8 cellular contexts compared by ENCODE assay signal in the genomic region with DNA sequence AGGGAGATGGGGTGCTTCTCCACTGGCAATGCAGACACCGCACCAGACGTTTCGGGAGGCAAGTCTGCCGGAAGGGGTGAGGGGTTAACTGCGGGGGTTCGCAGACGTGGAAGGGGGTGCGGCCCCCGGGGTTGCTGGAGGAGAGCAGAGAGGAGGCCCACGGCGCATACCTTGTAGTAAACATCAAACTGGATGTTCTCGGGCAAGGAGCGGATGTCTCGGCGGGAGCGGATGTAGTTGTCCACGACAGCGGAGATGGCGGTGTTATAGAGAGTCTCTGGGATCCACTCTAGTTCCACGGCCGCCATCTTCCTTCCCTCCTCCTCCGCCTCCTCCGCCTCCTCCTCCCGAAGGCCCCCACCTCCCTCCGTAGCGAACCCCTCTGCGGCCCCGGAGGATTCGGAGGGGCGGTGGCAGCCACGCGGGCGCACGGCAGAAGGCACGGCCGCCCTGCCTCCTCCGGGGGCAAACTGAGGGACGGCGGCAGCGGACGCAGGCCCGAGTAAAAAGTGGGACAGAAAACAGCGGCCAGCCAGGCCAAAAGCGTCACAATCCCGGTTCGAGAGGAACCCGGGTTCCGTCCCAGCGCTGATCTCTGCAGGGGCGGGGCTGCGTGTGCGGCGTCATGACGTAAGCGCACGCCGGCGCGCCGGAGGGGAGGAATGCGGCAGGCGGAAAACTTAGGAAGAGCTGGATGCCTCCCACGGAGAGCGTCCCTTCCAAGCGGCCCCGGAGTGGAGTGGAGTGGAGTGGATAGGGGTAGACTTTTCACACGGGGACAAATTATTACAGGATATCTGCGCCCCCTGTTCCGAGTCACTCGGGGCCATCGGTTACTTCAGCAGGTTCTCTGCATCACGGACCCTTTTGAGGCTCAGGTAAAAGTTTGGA. TPM values are rescaled to one million over a fixed set of nuclear protein-coding genes. Genes with fewer than 3 reads are reported as not detected.
DNase-seq lines count a peak whose midpoint lies in the region; ATAC-seq lines count a peak whose summit lies in the region.

A gene with protein sequence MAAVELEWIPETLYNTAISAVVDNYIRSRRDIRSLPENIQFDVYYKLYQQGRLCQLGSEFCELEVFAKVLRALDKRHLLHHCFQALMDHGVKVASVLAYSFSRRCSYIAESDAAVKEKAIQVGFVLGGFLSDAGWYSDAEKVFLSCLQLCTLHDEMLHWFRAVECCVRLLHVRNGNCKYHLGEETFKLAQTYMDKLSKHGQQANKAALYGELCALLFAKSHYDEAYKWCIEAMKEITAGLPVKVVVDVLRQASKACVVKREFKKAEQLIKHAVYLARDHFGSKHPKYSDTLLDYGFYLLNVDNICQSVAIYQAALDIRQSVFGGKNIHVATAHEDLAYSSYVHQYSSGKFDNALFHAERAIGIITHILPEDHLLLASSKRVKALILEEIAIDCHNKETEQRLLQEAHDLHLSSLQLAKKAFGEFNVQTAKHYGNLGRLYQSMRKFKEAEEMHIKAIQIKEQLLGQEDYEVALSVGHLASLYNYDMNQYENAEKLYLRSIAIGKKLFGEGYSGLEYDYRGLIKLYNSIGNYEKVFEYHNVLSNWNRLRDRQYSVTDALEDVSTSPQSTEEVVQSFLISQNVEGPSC (minus strand): TSS at position 619 of the 891 bp plus-strand sequence. CDS start 311 bp downstream, at position 308.

- H3K4me3 Mint-ChIP-seq in CD8-positive, alpha-beta memory T cell, result peak within 1 kb of the TSS; percentile 98 to 100 (median 99)

- H3K36me3 Mint-ChIP-seq in CD8-positive, alpha-beta memory T cell, result peaks cover 0 to 24% (median 3%) of the 10 kb centered on the region in 3 donors

- no peaks in the 10 kb centered on the region for H3K9me3 Mint-ChIP-seq in CD8-positive, alpha-beta memory T cell

- peak; percentile 68 to 82 (median 72) for DNase-seq in CD8-positive, alpha-beta memory T cell
- peak; percentile 53 for DNase-seq in HS-5 (ENCODE audit: low read depth)
- peak; percentile 66 for DNase-seq in NOMO-1 treated with DMSO at 0.1 percent for 48 hours (lab: John Stamatoyannopoulos, UW; ENCODE audit: unreplicated experiment)
- peak; percentile 40 for DNase-seq in activated CD8-positive, alpha-beta memory T cell treated with anti-CD3 and anti-CD28 coated beads, Interleukin-2, amount 50 U/mL, for 1 hour (ENCODE audit: extremely low read depth)
- peak; percentile 95 for DNase-seq in mesenteric fat pad (ENCODE audit: low spot score)
- peak; percentile 57 for DNase-seq in stimulated activated CD8-positive, alpha-beta memory T cell treated with anti-CD3 and anti-CD28 coated beads, Interleukin-15, amount 100 ng/mL, for 24 hours (ENCODE audit: low read depth)

- POLR2A ChIA-PET in CD8-positive, alpha-beta memory T cell (lab: Charles Lee), result interaction anchor here (0.7 to 1.1 kb wide), 2 partner anchors 74 to 906 kb away, joined by 3 to 4 read pairs; a partner anchor contains a TSS

- peak within 1 kb of the TSS; percentile 98 for H3K4me3 ChIP-seq in CD8-positive, alpha-beta memory T cell (ENCODE audit: low read length)
- H3K4me3 ChIP-seq in endocrine pancreas (ENCODE audit: control insufficient read depth, insufficient read depth, low read length), result peak within 1 kb of the TSS; percentile 99

- no peaks in the 10 kb centered on the region for H3K9me3 ChIP-seq in CD8-positive, alpha-beta memory T cell (ENCODE audit: low read length)
- H3K9me3 ChIP-seq in endocrine pancreas (ENCODE audit: control insufficient read depth, low read length), result no peaks in the 10 kb centered on the region

- peak within 1 kb of the TSS; percentile 99 for H3K9ac ChIP-seq in endocrine pancreas (ENCODE audit: control insufficient read depth, insufficient read depth, low read length)

- H3K27me3 Mint-ChIP-seq in CD8-positive, alpha-beta memory T cell, result peaks cover 0 to 3% of the 10 kb centered on the region in 2 donors

- no peaks in the 10 kb centered on the region for H3K36me3 ChIP-seq in CD8-positive, alpha-beta memory T cell (ENCODE audit: insufficient read depth, low read length)
- no peaks in the 10 kb centered on the region for H3K36me3 ChIP-seq in endocrine pancreas (ENCODE audit: control insufficient read depth, insufficient read depth, low read length)

- no peaks in the 10 kb centered on the region for H3K27me3 ChIP-seq in CD8-positive, alpha-beta memory T cell (ENCODE audit: insufficient read depth, low read length, poor library complexity, severe bottlenecking)
- no peaks in the 10 kb centered on the region for H3K27me3 ChIP-seq in endocrine pancreas (ENCODE audit: control insufficient read depth, insufficient read depth, low read length)

- peak within 1 kb of the TSS; percentile 93 to 100 (median 98) for H3K27ac Mint-ChIP-seq in CD8-positive, alpha-beta memory T cell

- peaks cover 39% of the 10 kb centered on the region for H3K4me1 ChIP-seq in CD8-positive, alpha-beta memory T cell (ENCODE audit: insufficient read depth, low read length)
- H3K4me1 ChIP-seq in endocrine pancreas (ENCODE audit: control insufficient read depth, insufficient read depth, low read length), result peaks cover 12% of the 10 kb centered on the region

- CTCF ChIA-PET in CD8-positive, alpha-beta memory T cell (lab: Charles Lee), result no interaction called here

- peak within 1 kb of the TSS; percentile 96 for H3K27ac ChIP-seq in CD8-positive, alpha-beta memory T cell (ENCODE audit: low read depth, low read length)

- peaks cover 53 to 62% (median 60%) of the 10 kb centered on the region in 3 donors for H3K4me1 Mint-ChIP-seq in CD8-positive, alpha-beta memory T cell

- ATAC-seq in GM19468 (IDR thresholded peaks at IDR 0.05; ENCODE audit: extremely low read depth, unreplicated experiment), result peak; percentile 67

RNA-seq across cellular contexts. Expression of the gene that starts here (rescaled TPM):
- 10 to 100 TPM; 27.7 to 29.5 TPM for total RNA-seq in CD8-positive, alpha-beta memory T cell
- 21.0 TPM for polyA plus RNA-seq in CD8-positive, alpha-beta memory T cell
- total RNA-seq in mesenteric fat pad, result 45.8 TPM

Comparison
In these comparisons a context has a peak if more than half of its experiments do, and no peak if none do; other contexts are left out.
1. Peak in every context shown above with its lines: DNase-seq, ATAC-seq, H3K4me3 ChIP-seq and H3K27ac ChIP-seq.
2. DNase-seq: peak in every context shown above with its lines; median percentile 95 in mesenteric fat pad; 72 in CD8-positive, alpha-beta memory T cell; 66 in NOMO-1 treated with DMSO at 0.1 percent for 48 hours; 57 in stimulated activated CD8-positive, alpha-beta memory T cell treated with anti-CD3 and anti-CD28 coated beads, Interleukin-15, amount 100 ng/mL, for 24 hours; 53 in HS-5; 40 in activated CD8-positive, alpha-beta memory T cell treated with anti-CD3 and anti-CD28 coated beads, Interleukin-2, amount 50 U/mL, for 1 hour.